8 cellular contexts compared by ENCODE assay signal in genomic region chr21:29832217-29832616, GRCh38.
"Had no signal": no experiment of that assay in that cellular context is flagged by ENCODE, and none has a peak within 500 bp of the region (broad histone marks: within the 10 kb centered on the region; RNA-seq: fewer than 3 reads in every experiment).

No MANE protein-coding gene starts in this region.

- DNase-seq: GDM1, GF-D8 had no signal

- H3K4me3 ChIP-seq: GM12878 had no signal

- FAIRE-seq: G401.6, GM12878, GM12891, GM12892, GM18507, GM19239 had no signal

- ATAC-seq: GM12878 had no signal
